In the genomic region with DNA sequence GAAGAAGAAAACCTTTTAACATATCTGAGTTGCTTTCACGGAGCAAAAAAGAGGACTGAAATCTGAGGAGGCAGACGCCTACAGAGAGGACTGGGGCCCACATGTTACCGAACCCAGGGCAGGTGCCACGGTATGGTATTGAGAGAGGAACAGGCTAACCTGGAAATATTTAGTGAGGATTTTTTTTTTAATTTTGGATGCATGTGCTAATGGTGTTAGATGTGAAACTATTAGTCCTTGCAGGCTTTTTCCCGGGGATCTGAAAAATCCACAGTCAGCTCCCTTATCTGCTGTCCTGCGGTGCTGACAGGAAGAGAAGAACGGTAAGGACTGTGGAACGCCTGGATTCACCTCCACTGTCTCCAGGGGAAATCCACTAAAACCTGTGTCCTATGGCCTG, we compare ENCODE assay signal across 27 cellular contexts.
"Had no signal": no experiment of that assay in that cellular context is flagged by ENCODE, and none has a peak within 500 bp of the region (broad histone marks: within the 10 kb centered on the region; RNA-seq: fewer than 3 reads in every experiment).

No MANE protein-coding gene starts in this region.

- H3K27me3 Mint-ChIP-seq: progenitor cell of endocrine pancreas, type B pancreatic cell had no signal

- ATAC-seq: esophagus mucosa; gastroesophageal sphincter; left ventricle myocardium superior; lower lobe of right lung; naive thymus-derived CD8-positive, alpha-beta T cell; pancreas; stimulated activated effector memory CD8-positive, alpha-beta T cell treated with anti-CD3 and anti-CD28 coated beads, Interleukin-12 subunit alpha, Interleukin-12 subunit beta, amount 100 ng/mL, for 72 hours; stimulated activated naive CD8-positive, alpha-beta T cell treated with anti-CD3 and anti-CD28 coated beads, Interleukin-15, Interleukin-2, amounts not matched to agents 100 U/mL and 50 U/mL, for 24 hours had no signal

- DNase-seq: cerebellar nuclear complex; effector CD8-positive, alpha-beta T cell; endodermal cell; foreskin fibroblast; glutamatergic neuron; hypothalamus; left ventricle myocardium superior; lower lobe of right lung; naive thymus-derived CD8-positive, alpha-beta T cell; occipital lobe; pancreas; sigmoid colon; stimulated activated CD4-positive, alpha-beta T cell treated with anti-CD3 and anti-CD28 coated beads, Interleukin-2, amount 100 ng/mL, for 24 hours; stimulated activated CD4-positive, alpha-beta T cell treated with anti-CD3 and anti-CD28 coated beads, Interleukin-4, amount 100 ng/mL, for 24 hours; stimulated activated naive CD8-positive, alpha-beta T cell treated with anti-CD3 and anti-CD28 coated beads, Interleukin-15, Interleukin-2, amounts not matched to agents 100 U/mL and 50 U/mL, for 24 hours; substantia nigra; testis; tibial artery had no signal

- H3K36me3 Mint-ChIP-seq: naive thymus-derived CD8-positive, alpha-beta T cell; stimulated activated effector memory CD8-positive, alpha-beta T cell treated with anti-CD3 and anti-CD28 coated beads, Interleukin-12 subunit alpha, Interleukin-12 subunit beta, amount 100 ng/mL, for 72 hours; type B pancreatic cell had no signal

- H3K27ac ChIP-seq: epithelial cell of prostate, gastroesophageal sphincter, lower lobe of right lung, pancreas, sigmoid colon, testis, tibial artery had no signal

- FAIRE-seq: colon, keratinocyte, pancreas had no signal

- H3K4me3 Mint-ChIP-seq: dendritic cell treated with granulocyte-macrophage colony-stimulating factor and Interleukin-4, amounts not matched to agents 40 ng/mL and 50 ng/mL, for 4 days; endodermal cell; naive thymus-derived CD8-positive, alpha-beta T cell; stimulated activated effector memory CD8-positive, alpha-beta T cell treated with anti-CD3 and anti-CD28 coated beads, Interleukin-12 subunit alpha, Interleukin-12 subunit beta, amount 100 ng/mL, for 72 hours; type B pancreatic cell had no signal

- H3K4me1 Mint-ChIP-seq: endodermal cell had no signal

- H3K9me3 Mint-ChIP-seq: dendritic cell treated with granulocyte-macrophage colony-stimulating factor and Interleukin-4, amounts not matched to agents 40 ng/mL and 50 ng/mL, for 4 days; naive thymus-derived CD8-positive, alpha-beta T cell; stimulated activated effector memory CD8-positive, alpha-beta T cell treated with anti-CD3 and anti-CD28 coated beads, Interleukin-12 subunit alpha, Interleukin-12 subunit beta, amount 100 ng/mL, for 72 hours had no signal

- H3K9me3 ChIP-seq: gastroesophageal sphincter, lower lobe of right lung, pancreas, sigmoid colon, testis, tibial artery had no signal

- H3K4me3 ChIP-seq: gastroesophageal sphincter, lower lobe of right lung, pancreas, sigmoid colon, testis, tibial artery had no signal

- H3K27me3 ChIP-seq: testis, tibial artery had no signal

- H3K36me3 ChIP-seq: gastroesophageal sphincter, lower lobe of right lung, pancreas, sigmoid colon, tibial artery had no signal

- H3K4me1 ChIP-seq: gastroesophageal sphincter, lower lobe of right lung, pancreas, sigmoid colon, testis, tibial artery had no signal

- H3K27ac Mint-ChIP-seq: dendritic cell treated with granulocyte-macrophage colony-stimulating factor and Interleukin-4, amounts not matched to agents 40 ng/mL and 50 ng/mL, for 4 days; endodermal cell; naive thymus-derived CD8-positive, alpha-beta T cell; progenitor cell of endocrine pancreas; stimulated activated effector memory CD8-positive, alpha-beta T cell treated with anti-CD3 and anti-CD28 coated beads, Interleukin-12 subunit alpha, Interleukin-12 subunit beta, amount 100 ng/mL, for 72 hours; type B pancreatic cell had no signal
